Comparison of ENCODE assay signal across 8 cellular contexts in genomic region chr21:32611471-32611997, GRCh38.
DNase-seq lines count a peak whose midpoint lies in the region; ATAC-seq and TF ChIP-seq lines count a peak whose summit lies in the region.

No MANE protein-coding gene starts in this region.

- H3K27me3 ChIP-seq in GM06990 (replicated peaks; ENCODE audit: control insufficient read depth, insufficient read depth, low read length): no peaks in the 10 kb centered on the region
- H3K27me3 ChIP-seq in iPS-20b (ENCODE audit: insufficient read depth, low read length): no peaks in the 10 kb centered on the region

- H3K4me3 ChIP-seq in GM06990 (replicated peaks; ENCODE audit: low read depth, low read length) (peak overlapping the region; percentile 96), SK-N-MC (peak overlapping the region; percentile 92), iPS-20b (ENCODE audit: low read length) (peak overlapping the region; percentile 86)

- no peak for DNase-seq in GM06990 (ENCODE audit: extremely low read depth, insufficient read length)
- no peak for DNase-seq in SK-N-MC (ENCODE audit: low read depth, low spot score)
- peak; percentile 42 for DNase-seq in astrocyte of the hippocampus (ENCODE audit: low read depth, low spot score)
- peak; percentile 33 for DNase-seq in stimulated activated CD4-positive, alpha-beta T cell treated with anti-CD3 and anti-CD28 coated beads, Interleukin-1b, Interleukin-23, amount 100 ng/mL, for 48 hours
- no peak for DNase-seq in NCI-H2081 treated with DMSO at 0.1 percent for 48 hours (lab: John Stamatoyannopoulos, UW)

- H3K4me1 ChIP-seq in iPS-20b (ENCODE audit: insufficient read depth, low read length): peaks cover under 1% of the 10 kb centered on the region; the same call in 1 of the 2 replicates

- ATAC-seq in HG03025 (IDR thresholded peaks at IDR 0.05; ENCODE audit: low FRiP score, unreplicated experiment) (peak; percentile 6), HG03135 (IDR thresholded peaks at IDR 0.05; ENCODE audit: unreplicated experiment) (no peak)

- no peaks in the 10 kb centered on the region for H3K9me3 ChIP-seq in SK-N-MC (ENCODE audit: low read depth, low read length)
- no peaks in the 10 kb centered on the region for H3K9me3 ChIP-seq in iPS-20b (ENCODE audit: insufficient read depth, low read depth, low read length)

- H3K9ac ChIP-seq in SK-N-MC (ENCODE audit: insufficient read length) (peak overlapping the region; percentile 85), iPS-20b (ENCODE audit: low read depth, low read length) (peak overlapping the region; percentile 94)

- TF ChIP-seq CTCF in GM06990 (IDR thresholded peaks at IDR 0.05; ENCODE audit: insufficient read depth, low read length, poor library complexity, severe bottlenecking): no peak

- H3K27ac ChIP-seq in SK-N-MC (no peak overlapping the region), iPS-20b (ENCODE audit: low read length) (peak overlapping the region; percentile 44)

- H3K36me3 ChIP-seq in GM06990 (ENCODE audit: control insufficient read depth, insufficient read depth, low read length) (no peaks in the 10 kb centered on the region; the same call in 1 of the 2 replicates), SK-N-MC (ENCODE audit: insufficient read depth, low read length) (peaks cover 21% of the 10 kb centered on the region; the same call in 1 of the 2 replicates), iPS-20b (ENCODE audit: insufficient read depth, low read depth, low read length) (peaks cover 33% of the 10 kb centered on the region)

Comparison
In these comparisons a context has a peak if more than half of its experiments do, and no peak if none do; other contexts are left out.
1. DNase-seq: peak in astrocyte of the hippocampus (single experiment) and stimulated activated CD4-positive, alpha-beta T cell treated with anti-CD3 and anti-CD28 coated beads, Interleukin-1b, Interleukin-23, amount 100 ng/mL, for 48 hours (single experiment); none in GM06990 (single experiment), SK-N-MC (single experiment) and NCI-H2081 treated with DMSO at 0.1 percent for 48 hours (single experiment).
2. Peak in every context shown above with its lines, with median percentiles within 50 percentile points of each other: H3K4me3 ChIP-seq.